8 cellular contexts compared by ENCODE assay signal in the genomic region with DNA sequence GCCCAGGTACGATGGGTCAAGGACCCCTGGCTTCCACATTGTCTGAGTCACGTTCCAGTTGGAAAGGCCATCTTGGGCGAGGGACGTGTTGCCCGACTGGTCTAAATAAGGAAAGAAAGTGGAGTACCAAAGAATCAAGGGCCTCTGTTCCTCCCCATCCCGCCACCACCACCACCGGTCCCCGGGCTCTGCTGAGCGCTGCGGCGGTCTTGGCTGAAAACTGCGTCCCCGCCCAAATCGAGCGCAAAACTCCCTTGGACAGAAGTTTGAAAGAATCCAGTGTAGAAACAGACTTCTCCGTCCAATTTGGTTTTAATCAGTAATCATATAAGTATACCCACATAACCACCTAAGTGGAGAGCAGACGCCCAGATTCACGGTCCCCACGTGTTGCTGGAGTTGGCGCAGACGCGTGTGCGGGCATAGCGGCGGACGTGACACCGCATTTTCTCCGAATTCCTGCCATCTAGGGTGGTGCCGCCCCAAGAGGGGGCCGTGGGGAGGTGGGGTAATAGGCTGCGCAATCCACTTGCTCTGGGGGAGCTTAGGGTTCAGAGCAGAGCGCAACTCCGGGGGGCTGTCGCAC.
A peak's percentile ranks its signal among the peaks of the same experiment; 100 is the strongest.
DNase-seq lines count a peak whose midpoint lies in the region; ATAC-seq and TF ChIP-seq lines count a peak whose summit lies in the region.

No MANE protein-coding gene starts in this region.

- H3K4me2 ChIP-seq in OCI-LY7 (ENCODE audit: low read length) = peak overlapping the region; percentile 83

- no peaks in the 10 kb centered on the region for H3K9me2 ChIP-seq in OCI-LY7 (ENCODE audit: insufficient read depth, low read length)

- peak overlapping the region; percentile 46; the same call in 1 of the 2 replicates for H2AFZ ChIP-seq in OCI-LY7 (ENCODE audit: low read length)

- H3K4me1 ChIP-seq in OCI-LY7 (ENCODE audit: insufficient read depth, low read length, poor library complexity, severe bottlenecking) (peaks cover 52% of the 10 kb centered on the region), endodermal cell (ENCODE audit: control insufficient read depth, insufficient read depth, low read length) (no peaks in the 10 kb centered on the region)

- no peak overlapping the region for H3K9ac ChIP-seq in endodermal cell (ENCODE audit: extremely low read depth, low read length, poor library complexity, severe bottlenecking)

- H3K4me3 Mint-ChIP-seq in endodermal cell = peak overlapping the region; percentile 59

- no peak overlapping the region for H3K27ac Mint-ChIP-seq in endodermal cell

- H3K36me3 ChIP-seq in OCI-LY7 (ENCODE audit: insufficient read depth, low read length) (no peaks in the 10 kb centered on the region), endodermal cell (ENCODE audit: control insufficient read depth, insufficient read depth, low read length) (no peaks in the 10 kb centered on the region)

- TF ChIP-seq CTCF in OCI-LY7 (conservative IDR thresholded peaks at IDR 0.05; ENCODE audit: low read length) = no peak
- TF ChIP-seq CTCF in endodermal cell (conservative IDR thresholded peaks at IDR 0.05) = no peak

- peaks cover 33% of the 10 kb centered on the region for H3K4me1 Mint-ChIP-seq in endodermal cell

- no TSS peak for BruUV-seq in OCI-LY7 (replicated peaks; lab: Mats Ljungman, UMichigan)

- H3K27ac ChIP-seq in OCI-LY7 (ENCODE audit: low read depth, low read length, poor library complexity, severe bottlenecking) (no peak overlapping the region), endodermal cell (ENCODE audit: low read depth, low read length) (no peak overlapping the region)

- H3K27me3 Mint-ChIP-seq in endodermal cell (ENCODE audit: insufficient read depth) = peaks cover 96% of the 10 kb centered on the region

- WGBS in endodermal cell (ENCODE audit: insufficient coverage in 1 of 2, insufficient read length in 1 of 2), 2 experiments = 2% methylated on average over 9 to 34 of the region's 34 CpGs

- H3K27me3 ChIP-seq in endodermal cell (ENCODE audit: control insufficient read depth, insufficient read depth, low read length, poor library complexity, severe bottlenecking) = peaks cover 100% of the 10 kb centered on the region

- intact Hi-C loops in OCI-LY7 (cut with micrococcal nuclease; ENCODE audit: unreplicated experiment) = loop anchor here (2.0 to 5.0 kb wide), 3 partner anchors 49 to 339 kb away; a partner anchor contains a TSS

- peaks cover 12% of the 10 kb centered on the region; the same call in 1 of the 2 replicates for H3K79me2 ChIP-seq in OCI-LY7 (ENCODE audit: insufficient read depth, low read depth, low read length)

- H3K4me3 ChIP-seq in OCI-LY7 (ENCODE audit: low read depth, low read length, poor library complexity, severe bottlenecking) = peak overlapping the region; percentile 93
- peak overlapping the region; percentile 78 for H3K4me3 ChIP-seq in endodermal cell (ENCODE audit: low read length)

- CTCF ChIA-PET in OCI-LY7 (lab: Charles Lee; ENCODE audit: unreplicated experiment) = no interaction called here

- no peak for ATAC-seq in GM21423 (IDR thresholded peaks at IDR 0.05; ENCODE audit: unreplicated experiment)

- peaks cover 10% of the 10 kb centered on the region for H3K9me3 Mint-ChIP-seq in endodermal cell

- no peaks in the 10 kb centered on the region for H4K20me1 ChIP-seq in OCI-LY7 (ENCODE audit: insufficient read depth, low read length)

- H3K36me3 Mint-ChIP-seq in endodermal cell (ENCODE audit: low read depth) = no peaks in the 10 kb centered on the region

- peak; percentile 24 for DNase-seq in GM03348 (ENCODE audit: low spot score)
- DNase-seq in OCI-LY7 (ENCODE audit: low spot score) = peak; percentile 40
- peak; percentile 73 for DNase-seq in endodermal cell
- peak; percentile 13 for DNase-seq in pons (ENCODE audit: low spot score)
- no peak for DNase-seq in NCI-H446 treated with DMSO at 0.1 percent for 48 hours (lab: John Stamatoyannopoulos, UW)
- DNase-seq in effector CD4-positive, alpha-beta T cell = no peak
- DNase-seq in glomerular visceral epithelial cell (ENCODE audit: extremely low spot score) = no peak

- H3K9me3 ChIP-seq in OCI-LY7 (ENCODE audit: low read length) = no peaks in the 10 kb centered on the region
- H3K9me3 ChIP-seq in endodermal cell (ENCODE audit: control insufficient read depth, low read length) = no peaks in the 10 kb centered on the region

- POLR2A ChIA-PET in OCI-LY7 (lab: Charles Lee) = interaction anchor here (1.3 kb wide), 1 partner anchor 101 kb away, joined by 4 read pairs; no protein-coding TSS in a partner anchor

Comparison
In these comparisons a context has a peak if more than half of its experiments do, and no peak if none do; other contexts are left out.
1. DNase-seq: peak in GM03348 (single experiment), OCI-LY7 (single experiment), endodermal cell (single experiment) and pons (single experiment); none in NCI-H446 treated with DMSO at 0.1 percent for 48 hours (single experiment), effector CD4-positive, alpha-beta T cell (single experiment) and glomerular visceral epithelial cell (single experiment).